ENCODE assay signal across 12 cellular contexts in genomic region chr5:138763037-138763778, GRCh38.
"Had no signal": no experiment of that assay in that cellular context is flagged by ENCODE, and none has a peak within 500 bp of the region (broad histone marks: within the 10 kb centered on the region; RNA-seq: fewer than 3 reads in every experiment).

No MANE protein-coding gene starts in this region.

- DNase-seq: activated CD8-positive, alpha-beta T cell treated with anti-CD3 and anti-CD28 coated beads for 36 hours; activated naive CD4-positive, alpha-beta T cell treated with anti-CD3 and anti-CD28 coated beads for 36 hours; cortex of kidney; effector memory CD8-positive, alpha-beta T cell; stimulated activated CD4-positive, alpha-beta T cell treated with anti-CD3 and anti-CD28 coated beads, Interleukin-2, amount 100 ng/mL, for 24 hours; stimulated activated naive CD4-positive, alpha-beta T cell; substantia nigra; T1000; transverse colon had no signal

- H3K27me3 Mint-ChIP-seq: effector memory CD8-positive, alpha-beta T cell had no signal

- H3K9me3 Mint-ChIP-seq: activated naive CD4-positive, alpha-beta T cell treated with anti-CD3 and anti-CD28 coated beads for 36 hours; effector memory CD8-positive, alpha-beta T cell had no signal

- H3K27ac ChIP-seq: SJSA1, transverse colon had no signal

- ATAC-seq: activated CD8-positive, alpha-beta T cell treated with anti-CD3 and anti-CD28 coated beads for 36 hours; effector memory CD8-positive, alpha-beta T cell; sciatic nerve had no signal

- H3K9me3 ChIP-seq: SJSA1, transverse colon had no signal

- H3K4me3 ChIP-seq: SJSA1, transverse colon had no signal

- H3K27me3 ChIP-seq: SJSA1, transverse colon had no signal

- H3K27ac Mint-ChIP-seq: activated CD8-positive, alpha-beta T cell treated with anti-CD3 and anti-CD28 coated beads for 36 hours; activated naive CD4-positive, alpha-beta T cell treated with anti-CD3 and anti-CD28 coated beads for 36 hours; activated T-helper 1 cell treated with anti-CD3 and anti-CD28 coated beads, Interleukin-12 subunit alpha, Interleukin-12 subunit beta, Interleukin-2, Interleukin-4 antibody, amounts not matched to agents 30 ng/mL and 10 ng/mL and 1 ng/mL, durations not matched to agents 14 hours and 24 hours and 36 hours; effector memory CD8-positive, alpha-beta T cell had no signal

- H3K4me3 Mint-ChIP-seq: activated CD8-positive, alpha-beta T cell treated with anti-CD3 and anti-CD28 coated beads for 36 hours; activated naive CD4-positive, alpha-beta T cell treated with anti-CD3 and anti-CD28 coated beads for 36 hours; activated T-helper 1 cell treated with anti-CD3 and anti-CD28 coated beads, Interleukin-12 subunit alpha, Interleukin-12 subunit beta, Interleukin-2, Interleukin-4 antibody, amounts not matched to agents 30 ng/mL and 10 ng/mL and 1 ng/mL, durations not matched to agents 14 hours and 24 hours and 36 hours; effector memory CD8-positive, alpha-beta T cell had no signal
